Comparison of ENCODE assay signal across 8 cellular contexts in the genomic region with DNA sequence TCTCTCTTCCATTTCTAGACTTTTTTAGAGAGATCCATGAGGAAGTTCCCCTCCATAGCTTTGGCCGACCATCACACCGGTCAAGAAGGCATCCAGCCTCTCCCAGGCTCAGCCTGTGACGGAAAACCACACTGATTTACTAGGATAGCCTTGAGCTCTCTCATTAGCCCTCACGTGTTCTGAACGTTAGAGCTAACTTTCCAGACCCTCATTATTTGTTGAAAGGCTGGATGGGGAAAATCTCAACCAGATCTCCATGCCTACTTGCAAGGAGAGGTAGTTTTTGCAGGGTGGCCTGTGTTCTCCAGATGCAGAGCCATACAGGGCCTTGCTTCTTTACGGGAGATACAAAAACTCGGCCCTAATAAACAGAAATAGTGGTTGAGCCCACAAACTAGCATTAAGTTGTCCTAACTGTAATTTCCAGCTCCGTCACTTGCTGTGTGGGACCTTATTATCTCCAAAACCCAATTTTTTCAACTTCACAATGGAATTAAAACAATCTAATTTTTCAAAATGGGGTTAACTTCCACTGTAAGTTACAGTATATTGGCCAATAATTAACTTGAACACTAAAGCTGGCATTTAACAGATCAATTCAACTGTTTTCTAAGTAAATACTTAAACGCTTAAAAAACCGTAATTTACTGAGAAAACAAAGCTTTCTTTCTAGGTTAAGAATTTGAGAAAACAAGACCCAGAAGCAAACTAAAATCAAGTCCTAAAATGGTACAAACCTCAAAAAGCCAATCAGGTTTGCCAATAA.
DNase-seq lines count a peak whose midpoint lies in the region; ATAC-seq and TF ChIP-seq lines count a peak whose summit lies in the region.

No MANE protein-coding gene starts in this region.

- DNase-seq in epithelial cell of esophagus (ENCODE audit: low read depth), result no peak
- DNase-seq in NCI-H2227 treated with DMSO at 0.1 percent for 48 hours (lab: John Stamatoyannopoulos, UW), result no peak
- DNase-seq in Ammon's horn (ENCODE audit: low spot score), result no peak
- DNase-seq in NCI-H1694 (lab: John Stamatoyannopoulos, UW), result no peak

- H3F3A ChIP-seq in Loucy (ENCODE audit: low read depth), result no peaks in the 10 kb centered on the region

- ATAC-seq in GM19452 (IDR thresholded peaks at IDR 0.05; ENCODE audit: unreplicated experiment) (peak; percentile 8), HG03439 (IDR thresholded peaks at IDR 0.05; ENCODE audit: unreplicated experiment) (no peak)

- peak overlapping the region; percentile 87 for H2AFZ ChIP-seq in Loucy (ENCODE audit: low read length)

- peak overlapping the region; percentile 95 for H3K4me3 ChIP-seq in Loucy (ENCODE audit: low read length, poor library complexity, severe bottlenecking)
- H3K4me3 ChIP-seq in epithelial cell of esophagus (ENCODE audit: low read length), result peak overlapping the region; percentile 70
- H3K4me3 ChIP-seq in skin epidermis, result peak overlapping the region in 6 of 7 experiments; percentile 63 to 91 (median 88)

- H3K79me2 ChIP-seq in Loucy (ENCODE audit: insufficient read depth, low read length), result peaks cover 7% of the 10 kb centered on the region; the same call in 1 of the 2 replicates

- no peak overlapping the region for H3K9ac ChIP-seq in Loucy (ENCODE audit: low read depth, low read length, poor library complexity, severe bottlenecking)

- H3K27me3 ChIP-seq in Loucy (ENCODE audit: insufficient read depth, low read length, poor library complexity, severe bottlenecking), result no peaks in the 10 kb centered on the region

- peaks cover 15% of the 10 kb centered on the region for H3K4me1 ChIP-seq in Loucy (ENCODE audit: insufficient read depth, low read length, poor library complexity, severe bottlenecking)

- no peaks in the 10 kb centered on the region for H3K9me3 ChIP-seq in Loucy (ENCODE audit: insufficient read depth, low read depth, low read length)

- H4K20me1 ChIP-seq in Loucy (ENCODE audit: insufficient read depth, low read length, poor library complexity, severe bottlenecking), result no peaks in the 10 kb centered on the region

- TF ChIP-seq CTCF in Loucy (conservative IDR thresholded peaks at IDR 0.05; ENCODE audit: low read length), result no peak
- no peak for TF ChIP-seq CTCF in epithelial cell of esophagus (IDR thresholded peaks at IDR 0.05; ENCODE audit: insufficient read depth, low read depth, low read length, missing control alignments)

- peak overlapping the region in 9 of 21 experiments; percentile 31 to 100 (median 75) for H3K27ac ChIP-seq in skin epidermis

- peak overlapping the region; percentile 49 for H3K4me2 ChIP-seq in Loucy (ENCODE audit: low read depth, low read length, poor library complexity, severe bottlenecking)

- no peaks in the 10 kb centered on the region for H3K36me3 ChIP-seq in Loucy (ENCODE audit: insufficient read depth, low read length)

- H3K9me2 ChIP-seq in Loucy (replicated peaks; ENCODE audit: low read depth, low read length), result no peaks in the 10 kb centered on the region
